Comparison of ENCODE assay signal across 1 cellular context in genomic region chr1:31717341-31717740, GRCh38.
TF ChIP-seq lines count a peak whose summit lies in the region.

No MANE protein-coding gene starts in this region.

TF ChIP-seq in K562, 482 proteins besides CTCF, POLR2A, EP300 and RAD21:
- TF ChIP-seq PHF21A (IDR thresholded peaks at IDR 0.05; ENCODE audit: borderline replicate concordance, low read depth), result no peak
- TF ChIP-seq HBP1 (CRISPR knock-in tag; IDR thresholded peaks at IDR 0.05), result no peak
- TF ChIP-seq ATF3 (IDR thresholded peaks at IDR 0.05), result peak; percentile 53; the same call in 1 of the 2 replicates
- no peak for TF ChIP-seq ATF3 (CRISPR knock-in tag; conservative IDR thresholded peaks at IDR 0.05)
- TF ChIP-seq DPF2 (IDR thresholded peaks at IDR 0.05), result peak; percentile 77
- TF ChIP-seq SUPT5H (IDR thresholded peaks at IDR 0.05), result no peak
- 0 out of 2 replicates have a peak, but pooled peaks have one; percentile 32 for TF ChIP-seq SMARCC2 (IDR thresholded peaks at IDR 0.05; ENCODE audit: low read depth)
- peak; percentile 81 for TF ChIP-seq JUND (IDR thresholded peaks at IDR 0.05; ENCODE audit: borderline replicate concordance, low read depth, low read length)
- TF ChIP-seq JUND (tag; IDR thresholded peaks at IDR 0.05; ENCODE audit: borderline replicate concordance, low read depth, low read length), result peak; percentile 68; the same call in 2 of the 3 replicates
- peak; percentile 46 to 54; a peak in 3 of 4 replicates for TF ChIP-seq NRF1 (conservative IDR thresholded peaks at IDR 0.05 in 1 of 2, IDR thresholded peaks at IDR 0.05 in 1 of 2)
- TF ChIP-seq, protein P1, sequence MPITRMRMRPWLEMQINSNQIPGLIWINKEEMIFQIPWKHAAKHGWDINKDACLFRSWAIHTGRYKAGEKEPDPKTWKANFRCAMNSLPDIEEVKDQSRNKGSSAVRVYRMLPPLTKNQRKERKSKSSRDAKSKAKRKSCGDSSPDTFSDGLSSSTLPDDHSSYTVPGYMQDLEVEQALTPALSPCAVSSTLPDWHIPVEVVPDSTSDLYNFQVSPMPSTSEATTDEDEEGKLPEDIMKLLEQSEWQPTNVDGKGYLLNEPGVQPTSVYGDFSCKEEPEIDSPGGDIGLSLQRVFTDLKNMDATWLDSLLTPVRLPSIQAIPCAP (CRISPR knock-in tag; IDR thresholded peaks at IDR 0.05; ENCODE audit: borderline replicate concordance), result no peak
- no peak for TF ChIP-seq E2F6 (IDR thresholded peaks at IDR 0.05; ENCODE audit: borderline replicate concordance in 1 of 2, extremely low read depth in 1 of 2, insufficient read depth in 1 of 2, insufficient read length in 1 of 2, low read depth in 1 of 2, low read length in 1 of 2, poor library complexity in 1 of 2, severe bottlenecking in 1 of 2)
- peak; percentile 38; the same call in 1 of the 2 replicates for TF ChIP-seq GATA2 (CRISPR knock-in tag; IDR thresholded peaks at IDR 0.05)
- peak; percentile 82 for TF ChIP-seq MAFG (tag; conservative IDR thresholded peaks at IDR 0.05)
- peak; percentile 95 for TF ChIP-seq NFE2 (IDR thresholded peaks at IDR 0.05; ENCODE audit: low read depth)
- TF ChIP-seq ARID1B (IDR thresholded peaks at IDR 0.05), result peak; percentile 69
- no peak for TF ChIP-seq ZBTB8A (IDR thresholded peaks at IDR 0.05; ENCODE audit: partially characterized antibody)
- TF ChIP-seq RBM22 (IDR thresholded peaks at IDR 0.05; ENCODE audit: low read depth, low read length, poor library complexity, severe bottlenecking), result no peak
- TF ChIP-seq C11orf30 (IDR thresholded peaks at IDR 0.05; ENCODE audit: low read depth), result peak; percentile 87
- TF ChIP-seq POLR2AphosphoS2 (IDR thresholded peaks at IDR 0.05; ENCODE audit: low read length), result no peak
- TF ChIP-seq ZNF197 (CRISPR knock-in tag; IDR thresholded peaks at IDR 0.05; ENCODE audit: low read depth), result no peak
- TF ChIP-seq BACH1 (tag; IDR thresholded peaks at IDR 0.05), result peak; percentile 62; the same call in 1 of the 2 replicates
- peak; percentile 49; the same call in 1 of the 2 replicates for TF ChIP-seq SMARCE1 (IDR thresholded peaks at IDR 0.05)
- no peak for TF ChIP-seq SIN3A (IDR thresholded peaks at IDR 0.05; ENCODE audit: borderline replicate concordance in 2 of 2, control insufficient read depth in 1 of 2, low read depth in 2 of 2, low read length in 2 of 2)
- TF ChIP-seq FOSL1 (tag; conservative IDR thresholded peaks at IDR 0.05), result peak; percentile 82
- peak; percentile 91 for TF ChIP-seq ZNF316 (IDR thresholded peaks at IDR 0.05)
- TF ChIP-seq FOXJ3 (CRISPR knock-in tag; IDR thresholded peaks at IDR 0.05), result no peak
- no peak for TF ChIP-seq CHCHD3 (CRISPR knock-in tag; IDR thresholded peaks at IDR 0.05)
- TF ChIP-seq SMARCA4 (IDR thresholded peaks at IDR 0.05), result peak; percentile 74
- peak; percentile 82 for TF ChIP-seq MAFF (IDR thresholded peaks at IDR 0.05; ENCODE audit: low read length)
- TF ChIP-seq MAFK (IDR thresholded peaks at IDR 0.05; ENCODE audit: low read length), result peak; percentile 78
